ENCODE assay signal across 10 cellular contexts in genomic region chr5:145855842-145856267, GRCh38. TPM values are rescaled to one million over a fixed set of nuclear protein-coding genes. Genes with fewer than 3 reads are reported as not detected.
A peak's percentile ranks its signal among the peaks of the same experiment; 100 is the strongest.
DNase-seq lines count a peak whose midpoint lies in the region; ATAC-seq, FAIRE-seq and TF ChIP-seq lines count a peak whose summit lies in the region.
"Had no signal": no experiment of that assay in that cellular context is flagged by ENCODE, and none has a peak within 500 bp of the region (broad histone marks: within the 10 kb centered on the region; RNA-seq: fewer than 3 reads in every experiment).

No MANE protein-coding gene starts in this region.

- H3K4me1 Mint-ChIP-seq in endothelial cell (ENCODE audit: unreplicated experiment) (peaks cover 20% of the 10 kb centered on the region), mesothelial cell of epicardium (peaks cover 23% of the 10 kb centered on the region), type B pancreatic cell (ENCODE audit: unreplicated experiment) (peaks cover 22% of the 10 kb centered on the region)

- no peaks in the 10 kb centered on the region for H3K36me3 Mint-ChIP-seq in endothelial cell (ENCODE audit: low read depth, unreplicated experiment)
- no peaks in the 10 kb centered on the region for H3K36me3 Mint-ChIP-seq in mesothelial cell of epicardium
- no peaks in the 10 kb centered on the region for H3K36me3 Mint-ChIP-seq in type B pancreatic cell

- H3K27ac Mint-ChIP-seq in endothelial cell (ENCODE audit: unreplicated experiment) (peak overlapping the region; percentile 45), mesothelial cell of epicardium (peak overlapping the region; percentile 91), type B pancreatic cell (peak overlapping the region; percentile 91)

- H3K27me3 Mint-ChIP-seq in endothelial cell (ENCODE audit: unreplicated experiment) (no peaks in the 10 kb centered on the region), mesothelial cell of epicardium (ENCODE audit: low read depth) (no peaks in the 10 kb centered on the region), type B pancreatic cell (peaks cover 1% of the 10 kb centered on the region)

- no peak for FAIRE-seq in RCC 7860 (lab: Jason Lieb, UNC)
- FAIRE-seq: A204.1 had no signal

- H3K4me3 ChIP-seq in foreskin fibroblast (ENCODE audit: low read depth in 1 of 2, low read length in 2 of 2), result no peak overlapping the region

- H3K4me3 Mint-ChIP-seq in endothelial cell (ENCODE audit: unreplicated experiment) (peak overlapping the region; percentile 27), mesothelial cell of epicardium (peak overlapping the region; percentile 75), type B pancreatic cell (peak overlapping the region; percentile 84)

- TF ChIP-seq CTCF in endothelial cell (IDR thresholded peaks at IDR 0.05; ENCODE audit: unreplicated experiment) (no peak), mesothelial cell of epicardium (IDR thresholded peaks at IDR 0.05; ENCODE audit: unreplicated experiment) (no peak), type B pancreatic cell (conservative IDR thresholded peaks at IDR 0.05) (no peak), foreskin fibroblast (IDR thresholded peaks at IDR 0.05; ENCODE audit: low read depth, low read length) (no peak)

- H3K9me3 Mint-ChIP-seq in endothelial cell (ENCODE audit: unreplicated experiment) (no peaks in the 10 kb centered on the region), mesothelial cell of epicardium (no peaks in the 10 kb centered on the region), type B pancreatic cell (no peaks in the 10 kb centered on the region)

- no peak for ATAC-seq in GM18861 (IDR thresholded peaks at IDR 0.05; ENCODE audit: unreplicated experiment)

- peak; percentile 3 for DNase-seq in NCI-H510A treated with DMSO at 0.1 percent for 48 hours (lab: John Stamatoyannopoulos, UW)
- no peak for DNase-seq in NCI-H510A (lab: John Stamatoyannopoulos, UW)
- no peak for DNase-seq in endothelial cell (ENCODE audit: low spot score)
- DNase-seq in mesothelial cell of epicardium (ENCODE audit: low spot score in 2 of 2, unreplicated experiment in 2 of 2), result no peak
- DNase-seq in type B pancreatic cell (ENCODE audit: extremely low spot score, unreplicated experiment), result no peak
- no peak for DNase-seq in RCC 7860 (ENCODE audit: low spot score)
- no peak for DNase-seq in foreskin fibroblast

RNA-seq across cellular contexts. Expression of gene GRXCR2, which starts 17.0 kb away (rescaled TPM):
- not detected for total RNA-seq in endothelial cell (ENCODE audit: unreplicated experiment)
- not detected in 3 replicates for total RNA-seq in mesothelial cell of epicardium
- 0.24 TPM in 1 of 2 replicates, not detected in the other for total RNA-seq in type B pancreatic cell (ENCODE audit: low replicate concordance)
- total RNA-seq: kidney epithelial cell had no signal

RNA-seq across cellular contexts. Expression of gene PRELID2, which starts 20.7 kb away (rescaled TPM):
- total RNA-seq in endothelial cell (ENCODE audit: unreplicated experiment) (4.3 TPM), mesothelial cell of epicardium (18.3 to 23.0 TPM (median 19.9 TPM) in 3 replicates), type B pancreatic cell (ENCODE audit: low replicate concordance) (15.5 and 19.6 TPM in 2 replicates)

Comparison
In these comparisons a context has a peak if more than half of its experiments do, and no peak if none do; other contexts are left out.
1. H3K4me3 Mint-ChIP-seq: peak in every context shown above with its lines; median percentile 84 in type B pancreatic cell; 75 in mesothelial cell of epicardium; 27 in endothelial cell.